Comparison of ENCODE assay signal across 8 cellular contexts in the genomic region with DNA sequence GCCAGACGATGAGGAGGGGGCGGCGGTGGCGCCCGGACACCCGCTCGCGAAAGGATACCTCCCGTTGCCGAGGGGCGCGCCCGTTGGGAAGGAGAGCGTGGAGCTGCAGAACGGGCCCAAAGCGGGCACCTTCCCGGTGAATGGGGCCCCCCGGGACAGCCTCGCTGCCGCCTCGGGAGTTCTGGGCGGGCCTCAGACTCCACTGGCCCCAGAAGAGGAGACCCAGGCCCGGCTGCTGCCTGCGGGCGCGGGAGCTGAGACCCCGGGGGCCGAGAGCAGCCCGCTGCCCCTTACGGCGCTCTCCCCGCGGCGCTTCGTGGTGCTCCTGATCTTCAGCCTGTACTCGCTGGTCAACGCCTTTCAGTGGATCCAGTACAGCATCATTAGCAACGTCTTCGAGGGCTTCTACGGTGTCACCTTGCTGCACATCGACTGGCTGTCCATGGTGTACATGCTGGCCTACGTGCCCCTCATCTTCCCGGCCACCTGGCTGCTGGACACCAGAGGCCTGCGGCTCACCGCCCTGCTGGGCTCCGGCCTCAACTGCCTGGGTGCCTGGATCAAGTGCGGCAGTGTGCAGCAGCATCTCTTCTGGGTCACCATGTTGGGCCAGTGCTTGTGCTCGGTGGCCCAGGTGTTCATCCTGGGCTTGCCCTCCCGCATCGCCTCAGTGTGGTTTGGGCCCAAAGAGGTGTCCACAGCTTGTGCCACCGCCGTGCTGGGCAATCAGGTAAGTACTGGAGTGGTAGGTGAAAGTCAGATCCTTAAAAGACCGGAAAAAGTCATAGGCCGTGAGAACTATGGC. TPM values are rescaled to one million over a fixed set of nuclear protein-coding genes. Genes with fewer than 3 reads are reported as not detected.
DNase-seq lines count a peak whose midpoint lies in the region; ATAC-seq, FAIRE-seq and TF ChIP-seq lines count a peak whose summit lies in the region.

No MANE protein-coding gene starts in this region.

- H3K4me1 Mint-ChIP-seq in activated naive CD8-positive, alpha-beta T cell treated with anti-CD3 and anti-CD28 coated beads, Interleukin-2, amount 10 ng/mL, durations not matched to agents 7 days and 5 days = peaks cover 16% of the 10 kb centered on the region

- H3K27ac Mint-ChIP-seq in activated naive CD8-positive, alpha-beta T cell treated with anti-CD3 and anti-CD28 coated beads, Interleukin-2, amount 10 ng/mL, durations not matched to agents 7 days and 5 days = peak overlapping the region; percentile 97

- DNase-seq in AG10803 (ENCODE audit: low read depth) (peak; percentile 23), NCI-H774 (lab: John Stamatoyannopoulos, UW) (peak; percentile 5), cardiac septum (ENCODE audit: low spot score) (peak; percentile 78), pancreas (peak; percentile 7 to 80 (median 34)), cortex of kidney (lab: John Stamatoyannopoulos, UW) (no peak)
- peak; percentile 66 for DNase-seq in activated naive CD8-positive, alpha-beta T cell treated with anti-CD3 and anti-CD28 coated beads, Interleukin-2, amount 10 ng/mL, durations not matched to agents 7 days and 5 days

- no peaks in the 10 kb centered on the region for H3K9me3 Mint-ChIP-seq in activated naive CD8-positive, alpha-beta T cell treated with anti-CD3 and anti-CD28 coated beads, Interleukin-2, amount 10 ng/mL, durations not matched to agents 7 days and 5 days

- H3K4me3 ChIP-seq in AG10803 (ENCODE audit: low read length) (peak overlapping the region; percentile 78), pancreas (peak overlapping the region; percentile 84 to 92 (median 87))

- peak overlapping the region; percentile 46 to 75 (median 70) for H3K27ac ChIP-seq in pancreas

- peaks cover 0 to 17% (median 13%) of the 10 kb centered on the region in 3 donors for H3K4me1 ChIP-seq in pancreas

- TF ChIP-seq CTCF in AG10803 (conservative IDR thresholded peaks at IDR 0.05; ENCODE audit: low read length) = no peak
- TF ChIP-seq CTCF in pancreas (IDR thresholded peaks at IDR 0.05) = no peak

- WGBS in pancreas, 2 donors = 6 to 8% methylated on average over 40 to 54 of the region's 54 CpGs

- no peaks in the 10 kb centered on the region for H3K27me3 Mint-ChIP-seq in activated naive CD8-positive, alpha-beta T cell treated with anti-CD3 and anti-CD28 coated beads, Interleukin-2, amount 10 ng/mL, durations not matched to agents 7 days and 5 days

- POLR2A ChIA-PET in activated naive CD8-positive, alpha-beta T cell treated with anti-CD3 and anti-CD28 coated beads, Interleukin-2, amount 10 ng/mL, durations not matched to agents 7 days and 5 days (lab: Charles Lee) = interaction anchor here (0.5 to 3.8 kb wide), 8 partner anchors 9 to 250 kb away, joined by 3 to 22 read pairs (median 5); a partner anchor contains a TSS

- H3K36me3 ChIP-seq in pancreas = no peaks in the 10 kb centered on the region

- no peaks in the 10 kb centered on the region for H3K9me3 ChIP-seq in pancreas

- peaks cover 12% of the 10 kb centered on the region for H3K36me3 Mint-ChIP-seq in activated naive CD8-positive, alpha-beta T cell treated with anti-CD3 and anti-CD28 coated beads, Interleukin-2, amount 10 ng/mL, durations not matched to agents 7 days and 5 days

- no peaks in the 10 kb centered on the region for H3K27me3 ChIP-seq in pancreas

- FAIRE-seq in pancreas (lab: Jason Lieb, UNC) = no peak

- ATAC-seq in GM18502 (IDR thresholded peaks at IDR 0.05; ENCODE audit: poor library complexity, unreplicated experiment) (peak; percentile 14), HG02970 (IDR thresholded peaks at IDR 0.05; ENCODE audit: low FRiP score, unreplicated experiment) (peak; percentile 7), pancreas (peak; percentile 38 to 62 (median 50))
- peak; percentile 15 for ATAC-seq in activated naive CD8-positive, alpha-beta T cell treated with anti-CD3 and anti-CD28 coated beads, Interleukin-2, amount 10 ng/mL, durations not matched to agents 7 days and 5 days (ENCODE audit: low read depth)

- H3K4me3 Mint-ChIP-seq in activated naive CD8-positive, alpha-beta T cell treated with anti-CD3 and anti-CD28 coated beads, Interleukin-2, amount 10 ng/mL, durations not matched to agents 7 days and 5 days = peak overlapping the region; percentile 94

- intact Hi-C loops in cardiac septum (cut with DNase I) (loop anchor here (5.0 kb wide), 1 partner anchor 66 kb away; a partner anchor contains a TSS), pancreas (cut with DNase I) (no loop called here)

RNA-seq across cellular contexts. Expression of a gene that starts 0.6 kb away (rescaled TPM):
- 10 to 100 TPM; 10.6 to 12.9 TPM for total RNA-seq in activated naive CD8-positive, alpha-beta T cell treated with anti-CD3 and anti-CD28 coated beads, Interleukin-2, amount 10 ng/mL, durations not matched to agents 7 days and 5 days
- 1.7 TPM for total RNA-seq in cardiac septum
- total RNA-seq in pancreas = 1 to 10 TPM; 1.4 to 5.6 (median 3.5) TPM
- 1 to 10 TPM; 2.2 to 4.0 TPM for polyA plus RNA-seq in pancreas

RNA-seq across cellular contexts. Expression of a gene that starts 11.2 kb away (rescaled TPM):
- not detected for total RNA-seq in activated naive CD8-positive, alpha-beta T cell treated with anti-CD3 and anti-CD28 coated beads, Interleukin-2, amount 10 ng/mL, durations not matched to agents 7 days and 5 days
- total RNA-seq in cardiac septum (not detected), pancreas (not detected)
- under 1 TPM in 1 of 2 donors, not detected in 1; 0.26 TPM for polyA plus RNA-seq in pancreas
